Comparison of ENCODE assay signal across 25 cellular contexts in the genomic region with DNA sequence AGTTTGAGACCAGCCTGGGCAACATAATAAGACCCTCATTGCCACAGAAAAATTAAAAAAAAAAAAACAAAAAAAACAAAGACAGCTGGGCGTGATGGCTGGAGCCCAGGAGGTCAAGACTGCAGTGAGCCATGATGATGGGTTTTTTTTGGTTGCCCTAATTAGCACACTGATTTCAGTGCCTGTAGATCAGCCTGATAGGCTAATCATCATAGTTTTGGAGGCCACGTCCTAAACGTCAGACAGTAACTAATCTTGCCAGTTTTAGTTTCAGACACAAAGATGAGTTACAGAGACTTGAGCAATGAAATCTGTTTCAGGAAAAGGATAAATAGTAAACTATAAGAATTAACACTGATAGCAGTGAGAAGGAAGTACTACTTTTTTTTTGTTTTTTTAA. TPM values are rescaled to one million over a fixed set of nuclear protein-coding genes. Genes with fewer than 3 reads are reported as not detected.
DNase-seq lines count a peak whose midpoint lies in the region; ATAC-seq and TF ChIP-seq lines count a peak whose summit lies in the region.
"Had no signal": no experiment of that assay in that cellular context is flagged by ENCODE, and none has a peak within 500 bp of the region (broad histone marks: within the 10 kb centered on the region; RNA-seq: fewer than 3 reads in every experiment).

No MANE protein-coding gene starts in this region.

- no peak overlapping the region for H3K4me3 Mint-ChIP-seq in naive thymus-derived CD8-positive, alpha-beta T cell
- H3K4me3 Mint-ChIP-seq: central memory CD8-positive, alpha-beta T cell; memory B cell had no signal

- peaks cover 7 to 62% (median 35%) of the 10 kb centered on the region in 3 donors for H3K36me3 Mint-ChIP-seq in naive thymus-derived CD8-positive, alpha-beta T cell

- TF ChIP-seq CTCF in VCaP (conservative IDR thresholded peaks at IDR 0.05): no peak

- peaks cover 66% of the 10 kb centered on the region for H3K36me3 ChIP-seq in KOPT-K1 (ENCODE audit: insufficient read depth, low read length)

- ATAC-seq in naive thymus-derived CD8-positive, alpha-beta T cell: no peak
- ATAC-seq: left lobe of liver, Right ventricle myocardium inferior, sciatic nerve had no signal

- H3K27ac ChIP-seq in KOPT-K1 (ENCODE audit: low read depth, low read length, poor library complexity, severe bottlenecking) (peak overlapping the region; percentile 85), VCaP (peak overlapping the region; percentile 67)
- H3K27ac ChIP-seq: neutrophil, PC-9, prostate gland had no signal

- peaks cover 6 to 24% (median 21%) of the 10 kb centered on the region in 4 donors for H3K4me1 Mint-ChIP-seq in naive thymus-derived CD8-positive, alpha-beta T cell

- DNase-seq in NCI-H2107 treated with DMSO at 0.1 percent for 48 hours (lab: John Stamatoyannopoulos, UW; ENCODE audit: unreplicated experiment) (peak; percentile 64), NCI-H2107 (lab: John Stamatoyannopoulos, UW) (no peak), NCI-H446 treated with DMSO at 0.1 percent for 48 hours (lab: John Stamatoyannopoulos, UW) (no peak), NCI-H2029 (lab: John Stamatoyannopoulos, UW) (no peak), KBM-7 (no peak)
- no peak for DNase-seq in naive thymus-derived CD8-positive, alpha-beta T cell
- DNase-seq: activated CD4-positive, alpha-beta T cell treated with anti-CD3 and anti-CD28 coated beads, Interleukin-2, amount 50 U/mL, for 48 hours; activated CD8-positive, alpha-beta memory T cell treated with anti-CD3 and anti-CD28 coated beads, Interleukin-2, amount 50 U/mL, for 48 hours; activated effector memory CD4-positive, alpha-beta T cell treated with Interleukin-2 at 50 U/mL for 16 hours; CD8-positive, alpha-beta memory T cell; NCI-H1105 treated with DMSO at 0.1 percent for 48 hours; NCI-H2029 treated with DMSO at 0.1 percent for 48 hours; NCI-H446; stimulated activated naive CD4-positive, alpha-beta T cell treated with Interleukin-2 at 50 U/mL for 16 hours; T-helper 9 cell had no signal

- in situ Hi-C loops in KBM-7 (cut with MboI; ENCODE audit: low pct_unique_long_range_greater_than_20kb, low sequenced_read_pairs): no loop called here

- no peaks in the 10 kb centered on the region for H3K9me3 ChIP-seq in KOPT-K1 (ENCODE audit: insufficient read depth, low read length, poor library complexity, severe bottlenecking)
- H3K9me3 ChIP-seq: neutrophil, prostate gland had no signal

- H3K27me3 Mint-ChIP-seq in naive thymus-derived CD8-positive, alpha-beta T cell: no peaks in the 10 kb centered on the region
- H3K27me3 Mint-ChIP-seq: CD8-positive, alpha-beta memory T cell; central memory CD8-positive, alpha-beta T cell; memory B cell had no signal

- POLR2A ChIA-PET in naive thymus-derived CD8-positive, alpha-beta T cell (lab: Charles Lee): interaction anchor here (1.0 kb wide), 1 partner anchor 17 kb away, joined by 4 read pairs; no protein-coding TSS in a partner anchor

- H3K27ac Mint-ChIP-seq in naive thymus-derived CD8-positive, alpha-beta T cell: peak overlapping the region in 6 of 10 donors; percentile 37 to 91 (median 67)

- no peaks in the 10 kb centered on the region for H3K9me3 Mint-ChIP-seq in naive thymus-derived CD8-positive, alpha-beta T cell
- H3K9me3 Mint-ChIP-seq: CD8-positive, alpha-beta memory T cell; central memory CD8-positive, alpha-beta T cell; memory B cell had no signal

RNA-seq across cellular contexts. Expression of a gene that starts 55.4 kb away (rescaled TPM):
- 10 to 100 TPM; 70.2 to 81.8 TPM for total RNA-seq in naive thymus-derived CD8-positive, alpha-beta T cell
- polyA plus RNA-seq in naive thymus-derived CD8-positive, alpha-beta T cell: 10 to 100 TPM; 11.7 to 20.4 (median 16.6) TPM
